8 cellular contexts compared by ENCODE assay signal in the genomic region with DNA sequence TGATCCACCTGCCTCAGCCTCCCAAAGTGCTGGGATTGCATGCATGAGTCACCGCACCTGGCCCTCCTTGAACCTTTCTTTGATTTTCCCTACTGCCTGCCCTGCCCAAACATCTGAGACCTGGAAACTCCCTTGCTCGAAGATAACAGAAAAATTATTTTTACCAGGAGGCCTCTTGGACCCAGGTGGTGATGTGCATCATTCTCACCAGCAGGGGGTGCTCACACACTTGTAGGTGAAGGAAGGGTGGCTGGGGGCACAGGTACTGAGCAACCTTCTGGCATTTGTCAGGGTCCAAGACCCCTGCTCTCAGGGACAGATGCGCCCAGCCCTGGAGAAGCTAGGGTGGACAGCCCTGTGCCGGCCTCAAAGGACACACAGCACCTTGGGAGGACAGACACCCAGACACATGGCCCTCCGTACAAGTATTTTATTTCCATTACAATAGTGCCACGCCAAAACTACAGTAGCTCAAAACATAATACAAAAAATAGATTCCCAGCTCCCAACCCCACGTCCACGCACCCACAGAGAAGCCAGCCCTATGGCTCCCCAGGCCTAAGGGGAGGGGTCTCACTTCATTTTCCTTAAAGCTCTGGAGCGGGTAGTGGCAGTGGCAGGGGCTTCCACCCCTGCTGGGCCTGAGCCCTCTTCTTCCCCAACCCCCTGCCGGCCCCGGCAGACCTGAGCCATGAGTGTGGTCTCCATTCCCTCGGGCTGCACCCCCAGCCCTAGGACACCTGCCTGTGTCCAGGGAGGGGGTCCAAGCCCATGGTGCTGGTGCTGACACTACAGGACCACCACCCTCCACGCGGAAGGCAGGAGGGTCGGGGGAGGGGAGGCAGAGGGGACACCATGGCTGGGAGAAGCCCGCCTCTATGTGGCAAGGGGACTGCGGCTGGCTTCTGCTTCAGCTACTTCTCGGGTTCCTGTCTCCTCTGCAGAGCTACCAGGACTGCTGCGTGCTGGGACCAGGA. TPM values are rescaled to one million over a fixed set of nuclear protein-coding genes. Genes with fewer than 3 reads are reported as not detected.
DNase-seq lines count a peak whose midpoint lies in the region; ATAC-seq, FAIRE-seq and TF ChIP-seq lines count a peak whose summit lies in the region.

No MANE protein-coding gene starts in this region.

- no peak for TF ChIP-seq POLR2A in spleen (IDR thresholded peaks at IDR 0.05)
- TF ChIP-seq POLR2A in H54 (IDR thresholded peaks at IDR 0.05; ENCODE audit: low read depth, low read length) = no peak

- WGBS in spleen, 5 donors = 82 to 86% (median 85%) methylated on average over 14 to 19 of the region's 19 CpGs

- DNase-seq in AG08395 (ENCODE audit: low spot score) = peak; percentile 33
- peak; percentile 73 for DNase-seq in GM20000 (ENCODE audit: low spot score)
- peak; percentile 70 to 80 for DNase-seq in SJCRH30
- peak; percentile 88 for DNase-seq in activated effector memory CD4-positive, alpha-beta T cell treated with anti-CD3 and anti-CD28 coated beads, Interleukin-2, amount 50 U/mL, for 16 hours
- no peak for DNase-seq in left ventricle myocardium inferior
- DNase-seq in spleen = peak; percentile 82
- no peak for DNase-seq in H54 (ENCODE audit: insufficient read length, low spot score)

- H3K4me1 ChIP-seq in SJCRH30 = peaks cover 3% of the 10 kb centered on the region; the same call in 1 of the 2 replicates
- H3K4me1 ChIP-seq in left ventricle myocardium inferior = no peaks in the 10 kb centered on the region
- H3K4me1 ChIP-seq in spleen = no peaks in the 10 kb centered on the region

- no peak overlapping the region for H3K27ac ChIP-seq in SJCRH30
- H3K27ac ChIP-seq in left ventricle myocardium inferior (replicated peaks) = no peak overlapping the region
- no peak overlapping the region for H3K27ac ChIP-seq in spleen

- TF ChIP-seq CTCF in GM20000 (IDR thresholded peaks at IDR 0.05; ENCODE audit: extremely low read depth, missing control alignments) (peak; percentile 53), left ventricle myocardium inferior (IDR thresholded peaks at IDR 0.05; ENCODE audit: borderline replicate concordance) (peak; percentile 73), spleen (IDR thresholded peaks at IDR 0.05 in 8 of 11, conservative IDR thresholded peaks at IDR 0.05 in 3 of 11) (peak; percentile 34 to 83 (median 74))

- H3K4me3 ChIP-seq in SJCRH30 (no peak overlapping the region), left ventricle myocardium inferior (no peak overlapping the region), spleen (no peak overlapping the region)

- no peak for FAIRE-seq in H54 (lab: Jason Lieb, UNC)

- no peaks in the 10 kb centered on the region for H3K9me3 ChIP-seq in SJCRH30 (replicated peaks)
- no peaks in the 10 kb centered on the region for H3K9me3 ChIP-seq in left ventricle myocardium inferior (replicated peaks)
- H3K9me3 ChIP-seq in spleen = no peaks in the 10 kb centered on the region

- peaks cover 26% of the 10 kb centered on the region for H3K36me3 ChIP-seq in SJCRH30
- peaks cover 34% of the 10 kb centered on the region for H3K36me3 ChIP-seq in left ventricle myocardium inferior
- peaks cover 0 to 50% (median 49%) of the 10 kb centered on the region in 6 donors for H3K36me3 ChIP-seq in spleen

- H3K27me3 ChIP-seq in SJCRH30 (no peaks in the 10 kb centered on the region), left ventricle myocardium inferior (ENCODE audit: low read depth) (no peaks in the 10 kb centered on the region), spleen (replicated peaks in 1 of 7) (no peaks in the 10 kb centered on the region)

- intact Hi-C loops in left ventricle myocardium inferior (cut with micrococcal nuclease) = no loop called here
- intact Hi-C loops in spleen (cut with DNase I; ENCODE audit: low total_unique reads) = no loop called here

- ATAC-seq in HG02885 (IDR thresholded peaks at IDR 0.05; ENCODE audit: poor library complexity, unreplicated experiment) = no peak

RNA-seq across cellular contexts. Expression of a gene that starts 40.4 kb away (rescaled TPM):
- total RNA-seq in SJCRH30 (2014; rRNA removed; shearing (Covaris generic)) = 65.7 and 66.8 TPM in 2 replicates
- total RNA-seq in left ventricle myocardium inferior = 33.9 TPM
- 10 to 100 TPM; 62.7 to 97.3 (median 75.0) TPM for total RNA-seq in spleen
- polyA plus RNA-seq in spleen = 10 to 100 TPM; 14.3 to 18.0 (median 16.7) TPM

Comparison
In these comparisons a context has a peak if more than half of its experiments do, and no peak if none do; other contexts are left out.
1. DNase-seq: peak in AG08395 (single experiment), GM20000 (single experiment), SJCRH30 (2 of 2), activated effector memory CD4-positive, alpha-beta T cell treated with anti-CD3 and anti-CD28 coated beads, Interleukin-2, amount 50 U/mL, for 16 hours (single experiment) and spleen (single experiment); none in left ventricle myocardium inferior (single experiment) and H54 (single experiment).
2. Peak in every context shown above with its lines, with median percentiles within 50 percentile points of each other: CTCF ChIP-seq.